18 cellular contexts compared by ENCODE assay signal in the genomic region with DNA sequence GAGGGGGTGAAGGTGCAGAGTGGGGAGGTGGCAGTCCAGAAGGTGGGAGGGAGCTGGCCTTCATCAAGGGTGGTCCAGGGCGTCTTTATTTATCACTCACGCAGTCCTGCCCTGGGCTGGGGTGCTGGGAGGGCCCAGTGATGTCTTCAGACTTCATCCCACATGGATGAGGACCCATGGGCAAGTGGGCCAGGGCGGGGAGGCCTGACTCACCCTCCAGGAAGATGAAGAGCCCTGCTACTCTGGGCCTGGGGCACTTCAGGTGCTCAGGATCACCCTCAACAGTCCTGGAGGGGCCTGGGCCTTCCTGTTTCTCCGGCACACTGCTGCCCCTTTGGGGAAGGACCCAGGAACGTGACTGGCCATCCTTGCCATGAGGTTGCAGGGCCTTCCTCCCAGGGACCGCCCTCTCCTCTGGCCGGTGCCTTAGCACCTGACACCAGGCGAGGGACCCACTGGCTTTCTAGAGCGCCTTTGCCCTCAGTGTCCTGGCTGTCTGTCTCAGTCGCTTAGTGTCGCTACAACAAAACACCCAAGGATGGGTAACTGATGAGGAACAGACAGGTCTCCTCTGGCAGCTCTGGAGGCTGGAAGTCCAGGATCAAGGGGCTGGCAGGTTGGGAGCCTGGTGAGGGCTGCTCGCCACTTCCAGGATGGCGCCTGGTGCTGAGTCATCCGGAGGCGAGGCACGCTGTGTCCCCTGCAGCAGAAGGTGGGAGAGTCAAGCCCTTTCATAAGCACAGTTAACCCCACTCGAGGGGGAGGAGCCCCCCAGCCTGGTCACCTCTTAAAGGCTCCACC. TPM values are rescaled to one million over a fixed set of nuclear protein-coding genes. Genes with fewer than 3 reads are reported as not detected.
DNase-seq lines count a peak whose midpoint lies in the region; ATAC-seq and TF ChIP-seq lines count a peak whose summit lies in the region.
"Had no signal": no experiment of that assay in that cellular context is flagged by ENCODE, and none has a peak within 500 bp of the region (broad histone marks: within the 10 kb centered on the region; RNA-seq: fewer than 3 reads in every experiment).

No MANE protein-coding gene starts in this region.

- H3K4me1 ChIP-seq in HEK293 (ENCODE audit: control insufficient read depth, insufficient read depth, low read length) (no peaks in the 10 kb centered on the region), ascending aorta (peaks cover 0 to 11% of the 10 kb centered on the region in 2 donors), right lobe of liver (no peaks in the 10 kb centered on the region), sigmoid colon (peaks cover 0 to 93% (median 88%) of the 10 kb centered on the region in 4 donors), colonic mucosa (no peaks in the 10 kb centered on the region)

- H3K9ac ChIP-seq in colonic mucosa (ENCODE audit: low read depth in 2 of 2, low read length in 2 of 2): no peak overlapping the region
- H3K9ac ChIP-seq: GM23248 had no signal

- WGBS in right lobe of liver (ENCODE audit: insufficient coverage, low coverage, low lambda C conversion rate, missing lambda C conversion rate): 94% methylated on average over 3 of the region's 17 CpGs
- WGBS in sigmoid colon, 2 donors: 81 to 85% methylated on average over 17 of the region's 17 CpGs

- no peak overlapping the region for H3K27ac ChIP-seq in HEK293 (ENCODE audit: extremely low read depth, low read depth, low read length)
- peak overlapping the region; percentile 67 to 84 for H3K27ac ChIP-seq in ascending aorta
- H3K27ac ChIP-seq in right lobe of liver: no peak overlapping the region
- H3K27ac ChIP-seq in sigmoid colon: peak overlapping the region; percentile 73 to 81 (median 77)
- H3K27ac ChIP-seq in colonic mucosa: no peak overlapping the region
- H3K27ac ChIP-seq: GM23248 had no signal

- DNase-seq in ascending aorta (ENCODE audit: low spot score in 2 of 2) (peak in 1 of 2 donors; percentile 50), right lobe of liver (peak; percentile 12 to 28 (median 24)), sigmoid colon (peak; percentile 59), C1 segment of cervical spinal cord (lab: John Stamatoyannopoulos, UW) (no peak), colonic mucosa (no peak), NCI-H1417 treated with DMSO at 0.1 percent for 48 hours (lab: John Stamatoyannopoulos, UW) (no peak)
- DNase-seq: activated CD4-positive, alpha-beta memory T cell treated with anti-CD3 and anti-CD28 coated beads, Interleukin-2, amount 10 ng/mL, durations not matched to agents 7 days and 5 days; activated CD4-positive, CD25-positive, alpha-beta regulatory T cell; activated naive CD4-positive, alpha-beta T cell; amygdala; EL; GM23248; naive B cell; NCI-H1436 treated with DMSO at 0.1 percent for 48 hours; NCI-H526 treated with DMSO at 0.1 percent for 48 hours; T1000 had no signal

- H3K36me3 ChIP-seq in HEK293 (ENCODE audit: control insufficient read depth in 2 of 2, insufficient read depth in 1 of 2, low read length in 2 of 2) (no peaks in the 10 kb centered on the region), ascending aorta (no peaks in the 10 kb centered on the region), right lobe of liver (no peaks in the 10 kb centered on the region), sigmoid colon (no peaks in the 10 kb centered on the region), colonic mucosa (no peaks in the 10 kb centered on the region)

- TF ChIP-seq CTCF in HEK293 (tag by site-specific recombination; IDR thresholded peaks at IDR 0.05) (no peak), ascending aorta (IDR thresholded peaks at IDR 0.05) (no peak), right lobe of liver (IDR thresholded peaks at IDR 0.05) (no peak), sigmoid colon (IDR thresholded peaks at IDR 0.05) (no peak), colonic mucosa (IDR thresholded peaks at IDR 0.05) (no peak)

- CTCF ChIA-PET in HEK293 (lab: Yijun Ruan, JAX): no interaction called here

- POLR2A ChIA-PET in HEK293 (lab: Yijun Ruan, JAX): no interaction called here

- no peak for TF ChIP-seq EP300 in sigmoid colon (IDR thresholded peaks at IDR 0.05)

- ATAC-seq in right lobe of liver (no peak), HG03139 (IDR thresholded peaks at IDR 0.05; ENCODE audit: unreplicated experiment) (no peak)

- no peaks in the 10 kb centered on the region for H3K27me3 ChIP-seq in ascending aorta
- H3K27me3 ChIP-seq in right lobe of liver: no peaks in the 10 kb centered on the region
- H3K27me3 ChIP-seq in sigmoid colon: no peaks in the 10 kb centered on the region
- H3K27me3 ChIP-seq in colonic mucosa: no peaks in the 10 kb centered on the region

- H3K9me3 ChIP-seq in HEK293 (ENCODE audit: control insufficient read depth, insufficient read depth, low read depth, low read length) (no peaks in the 10 kb centered on the region), ascending aorta (no peaks in the 10 kb centered on the region), right lobe of liver (no peaks in the 10 kb centered on the region), sigmoid colon (no peaks in the 10 kb centered on the region), colonic mucosa (no peaks in the 10 kb centered on the region)

- intact Hi-C loops in ascending aorta (cut with DNase I) (no loop called here), right lobe of liver (cut with DNase I) (no loop called here), sigmoid colon (cut with DNase I) (no loop called here), colonic mucosa (cut with DNase I) (no loop called here)

- TF ChIP-seq POLR2A in right lobe of liver (IDR thresholded peaks at IDR 0.05) (no peak), sigmoid colon (IDR thresholded peaks at IDR 0.05) (no peak)

- H3K4me3 ChIP-seq in HEK293 (ENCODE audit: low read depth, low read length) (no peak overlapping the region), ascending aorta (no peak overlapping the region), right lobe of liver (no peak overlapping the region), sigmoid colon (no peak overlapping the region), colonic mucosa (no peak overlapping the region)
- H3K4me3 ChIP-seq: GM23248 had no signal

TF ChIP-seq in HEK293, 187 proteins besides CTCF, POLR2A, EP300 and RAD21:
- no peak for TF ChIP-seq OVOL3 (tag by site-specific recombination; IDR thresholded peaks at IDR 0.05)
- TF ChIP-seq EGR2 (tag by site-specific recombination; IDR thresholded peaks at IDR 0.05; ENCODE audit: low read depth): 0 out of 2 replicates have a peak, but pooled peaks have one; percentile 10

RNA-seq across cellular contexts. Expression of a gene that starts 57.8 kb away (rescaled TPM):
- 42.7 TPM for total RNA-seq in ascending aorta
- 10 to 100 TPM; 18.0 to 53.5 (median 31.0) TPM for total RNA-seq in right lobe of liver
- 10 to 100 TPM; 13.2 to 27.4 (median 17.1) TPM for total RNA-seq in sigmoid colon
- polyA plus RNA-seq in sigmoid colon: 10 to 100 TPM; 12.0 to 25.1 (median 12.7) TPM
- 10 to 100 TPM; 19.3 to 22.9 TPM for total RNA-seq in colonic mucosa

Comparison
In these comparisons a context has a peak if more than half of its experiments do, and no peak if none do; other contexts are left out.
1. H3K27ac ChIP-seq: peak in ascending aorta (2 of 2) and sigmoid colon (4 of 4); none in HEK293 (single experiment), right lobe of liver (0 of 3) and colonic mucosa (single experiment).
2. DNase-seq: peak in right lobe of liver (3 of 3) and sigmoid colon (single experiment); none in C1 segment of cervical spinal cord (0 of 14), colonic mucosa (single experiment) and NCI-H1417 treated with DMSO at 0.1 percent for 48 hours (single experiment).